ENCODE assay signal across 32 cellular contexts in the genomic region with DNA sequence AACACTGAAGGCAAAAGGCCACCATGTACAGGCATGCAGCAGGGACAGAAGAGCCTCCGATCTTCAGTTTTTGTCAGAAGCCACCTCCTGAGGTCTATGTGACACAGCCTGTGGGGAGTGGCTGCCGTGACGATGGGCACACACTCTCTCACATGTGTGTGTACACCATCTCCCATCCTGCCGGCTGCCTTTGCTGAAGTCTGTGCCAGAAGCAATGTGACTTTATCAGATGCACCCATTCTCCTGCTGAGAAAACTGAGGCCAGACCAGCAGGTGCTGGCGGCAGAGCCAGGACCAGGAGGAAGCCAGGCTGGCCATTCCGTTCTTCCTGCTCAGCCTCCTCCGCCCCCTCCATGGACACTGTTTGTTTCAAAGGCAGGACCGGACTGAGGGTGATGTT. TPM values are rescaled to one million over a fixed set of nuclear protein-coding genes. Genes with fewer than 3 reads are reported as not detected.
"Had no signal": no experiment of that assay in that cellular context is flagged by ENCODE, and none has a peak within 500 bp of the region (broad histone marks: within the 10 kb centered on the region; RNA-seq: fewer than 3 reads in every experiment).

No MANE protein-coding gene starts in this region.

- FAIRE-seq: astrocyte, islet of Langerhans, TTC549 had no signal

- H3K79me2 ChIP-seq: parathyroid adenoma had no signal

- H3K9ac ChIP-seq: parathyroid adenoma had no signal

- H2AFZ ChIP-seq: parathyroid adenoma had no signal

- H3K4me3 ChIP-seq: gastrocnemius medialis, right atrium auricular region, thyroid gland, upper lobe of left lung had no signal

- H3K9me3 ChIP-seq: gastrocnemius medialis, right atrium auricular region, thyroid gland, upper lobe of left lung had no signal

- H3K27me3 ChIP-seq: brain microvascular endothelial cell, right atrium auricular region, thyroid gland, upper lobe of left lung had no signal

- H3K36me3 ChIP-seq: brain microvascular endothelial cell, gastrocnemius medialis, right atrium auricular region, thyroid gland had no signal

- H3K4me1 ChIP-seq: gastrocnemius medialis, parathyroid adenoma, right atrium auricular region had no signal

- ATAC-seq: activated CD4-positive, CD25-positive, alpha-beta regulatory T cell treated with anti-CD3 and anti-CD28 coated beads, Interleukin-2, amount 50 U/mL, for 24 hours; gastrocnemius medialis; left ventricle myocardium superior; naive thymus-derived CD4-positive, alpha-beta T cell; stimulated activated effector memory CD8-positive, alpha-beta T cell treated with anti-CD3 and anti-CD28 coated beads, Interleukin-12 subunit alpha, Interleukin-12 subunit beta, amount 100 ng/mL, for 72 hours had no signal

- DNase-seq: activated CD4-positive, alpha-beta memory T cell treated with anti-CD3 and anti-CD28 coated beads for 36 hours; activated CD4-positive, alpha-beta T cell treated with anti-CD3 and anti-CD28 coated beads for 48 hours; activated CD8-positive, alpha-beta memory T cell treated with anti-CD3 and anti-CD28 coated beads, Interleukin-2, amount 50 U/mL, for 4 hours; activated gamma-delta T cell treated with Interleukin-2 at 50 U/mL for 16 hours; activated naive CD4-positive, alpha-beta T cell treated with anti-CD3 and anti-CD28 coated beads, Interleukin-2, amount 50 U/mL, for 16 hours; activated T-cell treated with anti-CD3 and anti-CD28 coated beads, Interleukin-2, amount 50 U/mL, for 1 hour; amniotic stem cell; brain microvascular endothelial cell; central memory CD4-positive, alpha-beta T cell; effector memory CD4-positive, alpha-beta T cell; erythroblast; gastrocnemius medialis; glutamatergic neuron; left ventricle myocardium superior; mammary epithelial cell; midbrain; naive thymus-derived CD4-positive, alpha-beta T cell; nucleus accumbens; stimulated activated CD4-positive, alpha-beta T cell treated with anti-CD3 and anti-CD28 coated beads, Interleukin-4, amount 100 ng/mL, for 24 hours; SW 1271; T-helper 9 cell; thyroid gland had no signal

- H3K27ac ChIP-seq: brain microvascular endothelial cell, gastrocnemius medialis, parathyroid adenoma, right atrium auricular region, thyroid gland, upper lobe of left lung had no signal

RNA-seq across cellular contexts. Expression of gene SHANK2, which starts 16.7 kb away (rescaled TPM):
- total RNA-seq: activated CD4-positive, alpha-beta memory T cell treated with anti-CD3 and anti-CD28 coated beads for 36 hours; activated CD8-positive, alpha-beta memory T cell treated with anti-CD3 and anti-CD28 coated beads for 36 hours; activated T-helper 1 cell treated with anti-CD3 and anti-CD28 coated beads, Interleukin-12 subunit alpha, Interleukin-12 subunit beta, Interleukin-2, Interleukin-4 antibody, amounts not matched to agents 30 ng/mL and 10 ng/mL and 1 ng/mL, durations not matched to agents 14 hours and 24 hours and 36 hours had no signal
- polyA plus RNA-seq: naive thymus-derived CD4-positive, alpha-beta T cell had no signal
